11 cellular contexts compared by ENCODE assay signal in the genomic region with DNA sequence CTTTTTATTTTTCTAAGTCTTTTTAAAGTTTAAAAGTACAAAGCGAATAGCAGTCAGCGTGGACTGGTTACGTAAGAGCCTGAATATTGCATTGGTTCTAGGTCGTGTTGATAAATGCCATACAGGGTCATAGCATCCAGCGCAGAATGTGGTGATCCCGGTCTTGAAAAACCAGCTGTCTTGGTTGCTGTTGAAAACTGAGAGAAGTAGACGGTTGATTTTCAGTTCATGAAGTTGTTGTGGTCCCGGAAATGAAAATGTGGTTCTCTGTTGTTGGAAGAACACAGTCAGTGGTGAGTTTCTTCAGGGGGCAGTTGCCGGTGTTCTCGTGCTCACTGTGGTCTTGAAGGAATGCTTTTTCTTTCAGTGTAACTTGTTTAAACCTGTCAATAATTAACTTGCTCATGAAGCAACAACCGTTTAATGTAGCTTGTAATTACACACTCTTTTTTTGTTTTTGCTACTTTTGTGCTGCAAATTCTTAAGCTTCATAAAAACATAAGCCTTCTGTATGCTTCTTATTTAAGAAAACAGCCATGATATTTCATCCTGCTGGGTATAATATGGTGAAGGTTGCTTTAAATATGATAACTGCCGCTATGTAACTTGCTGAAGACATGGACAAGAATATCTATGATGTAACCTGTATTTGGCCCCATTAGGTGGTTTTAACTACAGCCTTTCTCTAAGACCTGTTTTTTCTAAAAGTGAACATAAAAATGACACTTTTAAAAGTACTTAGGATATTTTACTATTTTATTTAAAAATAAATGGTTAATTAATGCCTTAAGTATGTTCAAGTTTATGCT.
DNase-seq lines count a peak whose midpoint lies in the region; ATAC-seq, FAIRE-seq and TF ChIP-seq lines count a peak whose summit lies in the region.
"Had no signal": no experiment of that assay in that cellular context is flagged by ENCODE, and none has a peak within 500 bp of the region (broad histone marks: within the 10 kb centered on the region; RNA-seq: fewer than 3 reads in every experiment).

No MANE protein-coding gene starts in this region.

- H3K27me3 Mint-ChIP-seq in CD4-positive, alpha-beta memory T cell = peaks cover 0 to 2% of the 10 kb centered on the region in 2 donors

- H3K9me3 Mint-ChIP-seq in CD4-positive, alpha-beta memory T cell = no peaks in the 10 kb centered on the region
- H3K9me3 Mint-ChIP-seq: CD8-positive, alpha-beta T cell had no signal

- 14 to 15% methylated on average over 12 of the region's 12 CpGs for WGBS in pancreas, 2 donors

- in situ Hi-C loops in Caki2 (cut with HindIII; ENCODE audit: low pct_unique_long_range_greater_than_20kb, low sequenced_read_pairs) = no loop called here

- H3K4me3 Mint-ChIP-seq in CD4-positive, alpha-beta memory T cell = no peak overlapping the region
- H3K4me3 Mint-ChIP-seq: CD8-positive, alpha-beta T cell had no signal

- ATAC-seq in pancreas = peak; percentile 87 to 89 (median 88)
- ATAC-seq: CD8-positive, alpha-beta T cell had no signal

- no peak overlapping the region for H3K9ac ChIP-seq in SK-N-MC (ENCODE audit: insufficient read length)

- intact Hi-C loops in pancreas (cut with DNase I) = no loop called here
- intact Hi-C loops in CD4-positive, alpha-beta memory T cell (cut with micrococcal nuclease) = no loop called here

- H3K27ac Mint-ChIP-seq in CD4-positive, alpha-beta memory T cell = no peak overlapping the region
- H3K27ac Mint-ChIP-seq: CD8-positive, alpha-beta T cell had no signal

- H3K27me3 ChIP-seq in pancreas (no peaks in the 10 kb centered on the region), WERI-Rb-1 (ENCODE audit: insufficient read depth, low read depth, severe bottlenecking) (no peaks in the 10 kb centered on the region)
- H3K27me3 ChIP-seq in CD4-positive, alpha-beta memory T cell (ENCODE audit: insufficient read depth, low read length) = no peaks in the 10 kb centered on the region
- H3K27me3 ChIP-seq: tibial nerve had no signal

- H3K9me3 ChIP-seq in SK-N-MC (ENCODE audit: low read depth, low read length) (no peaks in the 10 kb centered on the region), pancreas (no peaks in the 10 kb centered on the region), WERI-Rb-1 (ENCODE audit: severe bottlenecking) (no peaks in the 10 kb centered on the region)
- no peaks in the 10 kb centered on the region for H3K9me3 ChIP-seq in CD4-positive, alpha-beta memory T cell (ENCODE audit: control insufficient read depth in 1 of 2, low read length in 2 of 2)
- H3K9me3 ChIP-seq: tibial nerve had no signal

- peaks cover 3% of the 10 kb centered on the region in 2 donors for H3K36me3 Mint-ChIP-seq in CD4-positive, alpha-beta memory T cell
- H3K36me3 Mint-ChIP-seq: CD8-positive, alpha-beta T cell had no signal

- CTCF ChIA-PET in CD4-positive, alpha-beta memory T cell (lab: Charles Lee; ENCODE audit: partially characterized antibody) = no interaction called here

- H3K36me3 ChIP-seq in SK-N-MC (ENCODE audit: insufficient read depth, low read length) = peaks cover 16% of the 10 kb centered on the region
- peaks cover 0 to 17% (median 0%) of the 10 kb centered on the region in 3 donors for H3K36me3 ChIP-seq in pancreas
- no peaks in the 10 kb centered on the region for H3K36me3 ChIP-seq in CD4-positive, alpha-beta memory T cell (ENCODE audit: insufficient read depth, low read length)
- peaks cover 26% of the 10 kb centered on the region for H3K36me3 ChIP-seq in WERI-Rb-1

- FAIRE-seq in pancreas (lab: Jason Lieb, UNC) = peak; percentile 32
- FAIRE-seq: TTC549 had no signal

- H3K4me1 Mint-ChIP-seq in CD4-positive, alpha-beta memory T cell = no peaks in the 10 kb centered on the region

- TF ChIP-seq CTCF in pancreas (IDR thresholded peaks at IDR 0.05) (no peak), WERI-Rb-1 (IDR thresholded peaks at IDR 0.05; ENCODE audit: low read depth, low read length) (no peak)

- DNase-seq in Caki2 (ENCODE audit: low read depth) (peak; percentile 75), SK-N-MC (ENCODE audit: low read depth, low spot score) (no peak), fibroblast of peridontal ligament (ENCODE audit: extremely low read depth) (peak; percentile 89), pancreas (peak in 3 of 6 donors; percentile 34 to 54 (median 52)), Ammon's horn (ENCODE audit: low spot score) (no peak), NCI-H2029 treated with DMSO at 0.1 percent for 48 hours (lab: John Stamatoyannopoulos, UW) (no peak), WERI-Rb-1 (no peak)
- no peak for DNase-seq in CD4-positive, alpha-beta memory T cell
- DNase-seq: CD8-positive, alpha-beta T cell had no signal

- H3K27ac ChIP-seq in SK-N-MC = 0 out of 2 replicates have a peak overlapping the region, but pooled peaks have one; percentile 32
- peak overlapping the region; percentile 43 to 71 (median 64) for H3K27ac ChIP-seq in pancreas
- H3K27ac ChIP-seq in CD4-positive, alpha-beta memory T cell (ENCODE audit: low read depth, low read length) = no peak overlapping the region
- no peak overlapping the region for H3K27ac ChIP-seq in WERI-Rb-1

- POLR2A ChIA-PET in CD4-positive, alpha-beta memory T cell (lab: Charles Lee; ENCODE audit: partially characterized antibody) = no interaction called here

- 0 out of 2 replicates have a peak overlapping the region, but pooled peaks have one; percentile 7 for H3K4me3 ChIP-seq in SK-N-MC
- H3K4me3 ChIP-seq in pancreas = peak overlapping the region in 3 of 4 donors; percentile 2 to 29 (median 11)
- H3K4me3 ChIP-seq in CD4-positive, alpha-beta memory T cell (ENCODE audit: low read length in 2 of 2) = no peak overlapping the region
- H3K4me3 ChIP-seq in WERI-Rb-1 (ENCODE audit: low read depth, low read length) = no peak overlapping the region
- H3K4me3 ChIP-seq: tibial nerve had no signal

- H3K4me1 ChIP-seq in pancreas = peaks cover 3 to 17% (median 15%) of the 10 kb centered on the region in 3 donors
- H3K4me1 ChIP-seq in CD4-positive, alpha-beta memory T cell (ENCODE audit: insufficient read depth, low read length) = no peaks in the 10 kb centered on the region

Comparison
In these comparisons a context has a peak if more than half of its experiments do, and no peak if none do; other contexts are left out.
1. DNase-seq: peak in Caki2 (single experiment) and fibroblast of peridontal ligament (single experiment); none in SK-N-MC (single experiment), CD4-positive, alpha-beta memory T cell (0 of 5), Ammon's horn (single experiment), NCI-H2029 treated with DMSO at 0.1 percent for 48 hours (single experiment) and WERI-Rb-1 (single experiment).
2. H3K27ac ChIP-seq: peak in SK-N-MC (single experiment) and pancreas (4 of 4); none in CD4-positive, alpha-beta memory T cell (single experiment) and WERI-Rb-1 (single experiment).
3. H3K4me3 ChIP-seq: peak in SK-N-MC (single experiment) and pancreas (3 of 4); none in CD4-positive, alpha-beta memory T cell (0 of 2) and WERI-Rb-1 (single experiment).